Comparison of ENCODE assay signal across 11 cellular contexts in the genomic region with DNA sequence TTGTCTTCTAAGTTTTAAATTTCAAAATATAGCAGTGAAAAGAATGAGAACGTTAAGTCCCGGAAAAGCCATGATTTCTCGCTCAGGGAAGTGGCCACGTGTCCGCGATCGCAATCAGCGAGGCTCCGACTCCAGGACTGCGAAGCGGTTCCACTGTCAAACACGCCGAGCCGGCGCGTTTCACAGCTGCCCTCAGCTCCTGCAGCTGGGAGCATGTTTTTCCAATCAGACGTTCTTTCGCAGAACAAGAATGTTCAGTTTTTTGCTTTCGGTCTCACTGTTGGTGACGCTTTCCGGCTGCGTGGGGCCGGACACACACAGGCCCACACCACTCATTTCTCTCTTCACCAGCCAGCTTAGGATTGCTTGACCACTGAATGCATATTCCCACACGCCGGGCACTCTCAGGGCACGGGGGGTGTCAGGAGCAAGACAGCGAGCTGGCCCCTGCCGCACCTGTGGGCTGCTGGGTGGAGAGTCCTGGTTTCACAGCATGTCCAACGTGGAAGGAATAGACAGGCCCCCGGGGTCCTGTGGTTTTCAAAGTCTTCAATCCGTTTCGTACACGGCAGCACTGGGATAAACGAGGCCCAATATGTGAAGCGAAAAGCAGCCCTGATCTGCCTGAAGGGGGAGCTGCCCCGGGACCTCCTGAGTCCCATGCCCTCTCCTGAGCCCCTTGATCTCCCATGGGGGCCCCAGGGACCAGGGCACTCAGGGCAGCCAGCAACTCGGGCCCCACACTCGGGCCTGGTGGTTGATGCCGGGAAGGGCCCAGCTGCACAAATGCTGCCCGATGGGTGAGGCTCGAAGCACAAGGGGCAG. TPM values are rescaled to one million over a fixed set of nuclear protein-coding genes. Genes with fewer than 3 reads are reported as not detected.
DNase-seq lines count a peak whose midpoint lies in the region; ATAC-seq, FAIRE-seq and TF ChIP-seq lines count a peak whose summit lies in the region.
"Had no signal": no experiment of that assay in that cellular context is flagged by ENCODE, and none has a peak within 500 bp of the region (broad histone marks: within the 10 kb centered on the region; RNA-seq: fewer than 3 reads in every experiment).

No MANE protein-coding gene starts in this region.

- peaks cover 5% of the 10 kb centered on the region for H3K4me1 ChIP-seq in endothelial cell of umbilical vein (ENCODE audit: control insufficient read depth, extremely low read depth, insufficient read depth, low read length)
- peaks cover 0 to 3% of the 10 kb centered on the region in 2 donors for H3K4me1 ChIP-seq in left lung
- no peaks in the 10 kb centered on the region for H3K4me1 ChIP-seq in OCI-LY7 (ENCODE audit: insufficient read depth, low read length, poor library complexity, severe bottlenecking)

- BruUV-seq in endothelial cell of umbilical vein (replicated peaks; lab: Mats Ljungman, UMichigan) (no TSS peak), OCI-LY7 (replicated peaks; lab: Mats Ljungman, UMichigan) (no TSS peak)

- FAIRE-seq in endothelial cell of umbilical vein (lab: Jason Lieb, UNC): no peak
- FAIRE-seq: endometrium had no signal

- H3K4me1 Mint-ChIP-seq in HFFc6 (ENCODE audit: low read depth): peaks cover 17% of the 10 kb centered on the region

- DNase-seq in HFFc6 (no peak), endothelial cell of umbilical vein (ENCODE audit: low read depth, low spot score) (no peak), left lung (peak in 1 of 2 donors; percentile 72), OCI-LY7 (ENCODE audit: low spot score) (no peak), erythroblast (lab: John Stamatoyannopoulos, UW) (no peak), NCI-H748 treated with DMSO at 0.1 percent for 48 hours (lab: John Stamatoyannopoulos, UW) (no peak)

- intact Hi-C loops in endothelial cell of umbilical vein (cut with micrococcal nuclease): no loop called here
- intact Hi-C loops in left lung (cut with DNase I): no loop called here
- intact Hi-C loops in OCI-LY7 (cut with micrococcal nuclease; ENCODE audit: unreplicated experiment): no loop called here

- ATAC-seq in left lung (peak; percentile 21), GM21515 (IDR thresholded peaks at IDR 0.05; ENCODE audit: unreplicated experiment) (no peak)

- H3K9me3 Mint-ChIP-seq in HFFc6: no peaks in the 10 kb centered on the region
- H3K9me3 Mint-ChIP-seq: activated naive CD4-positive, alpha-beta T cell treated with anti-CD3 and anti-CD28 coated beads, Interleukin-2, amount 50 U/mL, for 24 hours had no signal

- H3K27me3 ChIP-seq in endothelial cell of umbilical vein (ENCODE audit: control insufficient read depth in 2 of 2, insufficient read depth in 2 of 2, low read length in 2 of 2) (no peaks in the 10 kb centered on the region), left lung (peaks cover 0 to 11% of the 10 kb centered on the region in 2 donors)

- H3K4me2 ChIP-seq in endothelial cell of umbilical vein (ENCODE audit: insufficient read depth, low read length) (no peak overlapping the region), OCI-LY7 (ENCODE audit: low read length) (no peak overlapping the region)

- POLR2A ChIA-PET in endothelial cell of umbilical vein (lab: Charles Lee) (no interaction called here), OCI-LY7 (lab: Charles Lee) (no interaction called here)

- H3K9ac ChIP-seq in endothelial cell of umbilical vein (replicated peaks; ENCODE audit: extremely low read depth, insufficient read depth, low read length): no peak overlapping the region

- H3K4me3 ChIP-seq in endothelial cell of umbilical vein (replicated peaks in 1 of 3; ENCODE audit: insufficient read depth in 1 of 3, low read depth in 1 of 3, low read length in 3 of 3): no peak overlapping the region
- no peak overlapping the region for H3K4me3 ChIP-seq in left lung
- H3K4me3 ChIP-seq in skin epidermis: no peak overlapping the region
- H3K4me3 ChIP-seq in OCI-LY7 (ENCODE audit: low read depth, low read length, poor library complexity, severe bottlenecking): no peak overlapping the region
- H3K4me3 ChIP-seq: thoracic aorta had no signal

- no peaks in the 10 kb centered on the region for H3K36me3 Mint-ChIP-seq in HFFc6 (ENCODE audit: low read depth)
- H3K36me3 Mint-ChIP-seq: activated naive CD4-positive, alpha-beta T cell treated with anti-CD3 and anti-CD28 coated beads, Interleukin-2, amount 50 U/mL, for 24 hours had no signal

- peaks cover 6% of the 10 kb centered on the region for H3K27me3 Mint-ChIP-seq in HFFc6 (ENCODE audit: insufficient read depth)

- CTCF ChIA-PET in endothelial cell of umbilical vein (lab: Charles Lee) (interaction anchor here (1.2 to 2.3 kb wide), 3 partner anchors 10 to 49 kb away, joined by 3 to 8 read pairs (median 5); no protein-coding TSS in a partner anchor), OCI-LY7 (lab: Charles Lee; ENCODE audit: unreplicated experiment) (no interaction called here)

- TF ChIP-seq CTCF in HFFc6 (IDR thresholded peaks at IDR 0.05) (peak; percentile 51), endothelial cell of umbilical vein (IDR thresholded peaks at IDR 0.05; ENCODE audit: extremely low read depth in 1 of 2, insufficient read depth in 1 of 2, low read depth in 1 of 2, low read length in 2 of 2) (no peak), left lung (IDR thresholded peaks at IDR 0.05) (no peak), OCI-LY7 (conservative IDR thresholded peaks at IDR 0.05; ENCODE audit: low read length) (no peak)

- H3K9me3 ChIP-seq in endothelial cell of umbilical vein (replicated peaks; ENCODE audit: control insufficient read depth, insufficient read depth, low read length) (no peaks in the 10 kb centered on the region), left lung (no peaks in the 10 kb centered on the region), OCI-LY7 (ENCODE audit: low read length) (no peaks in the 10 kb centered on the region)
- H3K9me3 ChIP-seq: thoracic aorta had no signal

- no peaks in the 10 kb centered on the region for H3K9me2 ChIP-seq in OCI-LY7 (ENCODE audit: insufficient read depth, low read length)

- H3K27ac Mint-ChIP-seq in HFFc6: no peak overlapping the region

- H3K79me2 ChIP-seq in endothelial cell of umbilical vein (ENCODE audit: control insufficient read depth, insufficient read depth, low read length) (no peaks in the 10 kb centered on the region), OCI-LY7 (ENCODE audit: insufficient read depth, low read depth, low read length) (no peaks in the 10 kb centered on the region)

- TF ChIP-seq POLR2A in endothelial cell of umbilical vein (IDR thresholded peaks at IDR 0.05; ENCODE audit: low read depth, low read length) (no peak), erythroblast (IDR thresholded peaks at IDR 0.05; ENCODE audit: low read length) (no peak)

- H3K9me1 ChIP-seq in endothelial cell of umbilical vein (replicated peaks; ENCODE audit: control insufficient read depth, extremely low read depth, insufficient read depth, low read length): no peaks in the 10 kb centered on the region

- H3K36me3 ChIP-seq in endothelial cell of umbilical vein (ENCODE audit: control insufficient read depth in 2 of 2, extremely low read depth in 1 of 2, insufficient read depth in 2 of 2, low read length in 2 of 2) (no peaks in the 10 kb centered on the region), left lung (no peaks in the 10 kb centered on the region), OCI-LY7 (ENCODE audit: insufficient read depth, low read length) (no peaks in the 10 kb centered on the region)
- H3K36me3 ChIP-seq: thoracic aorta had no signal

- H2AFZ ChIP-seq in endothelial cell of umbilical vein (ENCODE audit: low read depth, low read length): peak overlapping the region; percentile 35
- no peak overlapping the region for H2AFZ ChIP-seq in OCI-LY7 (ENCODE audit: low read length)

- dilution Hi-C loops in endothelial cell of umbilical vein (cut with MboI; ENCODE audit: extremely low pct_ligation_motif_present, low sequenced_read_pairs): no loop called here

- H3K4me3 Mint-ChIP-seq in HFFc6: no peak overlapping the region
- H3K4me3 Mint-ChIP-seq: activated naive CD4-positive, alpha-beta T cell treated with anti-CD3 and anti-CD28 coated beads, Interleukin-2, amount 50 U/mL, for 24 hours had no signal

- no peak overlapping the region for H3K27ac ChIP-seq in endothelial cell of umbilical vein (ENCODE audit: insufficient read depth, low read depth, low read length)
- H3K27ac ChIP-seq in left lung: no peak overlapping the region
- peak overlapping the region in 20 of 21 experiments; percentile 30 to 86 (median 68) for H3K27ac ChIP-seq in skin epidermis
- H3K27ac ChIP-seq in OCI-LY7 (ENCODE audit: low read depth, low read length, poor library complexity, severe bottlenecking): no peak overlapping the region

- H4K20me1 ChIP-seq in endothelial cell of umbilical vein (replicated peaks; ENCODE audit: control insufficient read depth, extremely low read depth, insufficient read depth, low read length): no peaks in the 10 kb centered on the region
- no peaks in the 10 kb centered on the region for H4K20me1 ChIP-seq in OCI-LY7 (ENCODE audit: insufficient read depth, low read length)

TF ChIP-seq in endothelial cell of umbilical vein, 7 proteins besides CTCF, POLR2A, EP300 and RAD21:
- no peak for TF ChIP-seq GATA2 (IDR thresholded peaks at IDR 0.05; ENCODE audit: insufficient read depth, insufficient read length, low read depth, low read length)
- peak; percentile 41 for TF ChIP-seq MAX (IDR thresholded peaks at IDR 0.05; ENCODE audit: insufficient read depth, insufficient read length)

RNA-seq across cellular contexts. Expression of gene COL18A1, which starts 47.3 kb away (rescaled TPM):
- total RNA-seq in HFFc6 (2021; fragmentation: NEBNext Ultra II Directional; extraction: Animal tissue kit (Norgen Biotek cat#: 25700)): 10 to 100 TPM; 39.8 to 93.5 (median 86.8) TPM
- total RNA-seq in endothelial cell of umbilical vein (252 and 274 TPM in 2 replicates), left lung (10 to 100 TPM; 64.8 to 90.2 TPM), OCI-LY7 (2022) (0.18 and 0.23 TPM in 2 replicates)
- 198 and 296 TPM in 2 replicates for polyA plus RNA-seq in endothelial cell of umbilical vein
- 141 and 210 TPM in 2 replicates for polyA plus RNA-seq in endothelial cell of umbilical vein (2011; cell fraction: cytosol; rRNA removed)
- polyA plus RNA-seq in endothelial cell of umbilical vein (2011; cell fraction: nucleus; rRNA removed): 261 and 289 TPM in 2 replicates
- polyA plus RNA-seq in endothelial cell of umbilical vein (2012): 99.3 and 197 TPM in 2 replicates
- polyA minus RNA-seq in endothelial cell of umbilical vein: 51.4 and 59.0 TPM in 2 replicates
- polyA minus RNA-seq in endothelial cell of umbilical vein (2011; cell fraction: cytosol; rRNA and poly(A)+ RNA removed): not detected
- polyA minus RNA-seq in endothelial cell of umbilical vein (2011; cell fraction: nucleus; rRNA and poly(A)+ RNA removed): 37.0 and 65.1 TPM in 2 replicates
- total RNA-seq in OCI-LY7 (2014; rRNA removed; shearing (Covaris generic)): 4.9 and 7.4 TPM in 2 replicates

Comparison
In these comparisons a context has a peak if more than half of its experiments do, and no peak if none do; other contexts are left out.
1. H3K27ac ChIP-seq: peak in skin epidermis (20 of 21); none in endothelial cell of umbilical vein (single experiment), left lung (0 of 2) and OCI-LY7 (single experiment).
2. RNA of gene COL18A1, which starts 47.3 kb away (total RNA-seq): 252 to 274 TPM in endothelial cell of umbilical vein, 64.8 to 90.2 TPM in left lung and 39.8 to 93.5 TPM in HFFc6; 0.18 to 7.4 TPM in OCI-LY7; every median in the first group is over 4 times any median in the second.